8 cellular contexts compared by ENCODE assay signal in genomic region chr16:89217388-89218191, GRCh38. TPM values are rescaled to one million over a fixed set of nuclear protein-coding genes. Genes with fewer than 3 reads are reported as not detected.
DNase-seq lines count a peak whose midpoint lies in the region; ATAC-seq and TF ChIP-seq lines count a peak whose summit lies in the region.

Gene ZNF778, plus strand, starts transcription at chr16:89217703. Its CDS starts 3,425 bp downstream, at chr16:89221128.

- no peaks in the 10 kb centered on the region for H3K9me3 Mint-ChIP-seq in central memory CD8-positive, alpha-beta T cell

- peak within 1 kb of the TSS; percentile 94 for H3K4me3 Mint-ChIP-seq in central memory CD8-positive, alpha-beta T cell

- ATAC-seq in HG02943 (IDR thresholded peaks at IDR 0.05; ENCODE audit: low read depth, unreplicated experiment): peak; percentile 63
- peak; percentile 76 to 80 for ATAC-seq in activated CD4-positive, CD25-positive, alpha-beta regulatory T cell treated with anti-CD3 and anti-CD28 coated beads, Interleukin-2, amount 50 U/mL, for 24 hours
- peak; percentile 78 for ATAC-seq in central memory CD8-positive, alpha-beta T cell (replicated peaks; ENCODE audit: extremely low read depth, poor library complexity, severe bottlenecking)

- no peak for TF ChIP-seq CTCF in kidney epithelial cell (IDR thresholded peaks at IDR 0.05; ENCODE audit: insufficient read depth, low read length, poor library complexity, severe bottlenecking)

- H3K27ac Mint-ChIP-seq in central memory CD8-positive, alpha-beta T cell (ENCODE audit: low read depth): peak within 1 kb of the TSS; percentile 62

- H3K27me3 Mint-ChIP-seq in central memory CD8-positive, alpha-beta T cell: no peaks in the 10 kb centered on the region

- peaks cover 17% of the 10 kb centered on the region for H3K4me1 Mint-ChIP-seq in central memory CD8-positive, alpha-beta T cell

- H3K27me3 ChIP-seq in kidney epithelial cell (ENCODE audit: control insufficient read depth, insufficient read depth, low read length): no peaks in the 10 kb centered on the region

- H3K36me3 ChIP-seq in kidney epithelial cell (ENCODE audit: control insufficient read depth, insufficient read depth, low read length): peaks cover 2% of the 10 kb centered on the region

- DNase-seq in SIG-M5 treated with dmso at 0.1 percent for 504 hours (lab: John Stamatoyannopoulos, UW; ENCODE audit: unreplicated experiment) (peak; percentile 81), SIG-M5 (lab: John Stamatoyannopoulos, UW) (no peak), NCI-H2196 (lab: John Stamatoyannopoulos, UW; ENCODE audit: unreplicated experiment) (peak; percentile 46), kidney epithelial cell (ENCODE audit: low read depth) (no peak)
- DNase-seq in central memory CD8-positive, alpha-beta T cell (ENCODE audit: low spot score in 2 of 2): peak; percentile 63 to 64
- peak; percentile 61 to 65 for DNase-seq in stimulated activated CD4-positive, alpha-beta T cell treated with anti-CD3 and anti-CD28 coated beads, Interleukin-15, amount 100 ng/mL, for 1 hour (ENCODE audit: low read depth in 1 of 2, low spot score in 1 of 2)

- peaks cover 18% of the 10 kb centered on the region for H3K36me3 Mint-ChIP-seq in central memory CD8-positive, alpha-beta T cell (ENCODE audit: insufficient read depth)

- H3K4me3 ChIP-seq in kidney epithelial cell (ENCODE audit: low read depth, low read length): peak within 1 kb of the TSS; percentile 88

RNA-seq across cellular contexts. Expression of gene ZNF778, which starts in this region (rescaled TPM):
- total RNA-seq in kidney epithelial cell: 7.3 and 17.7 TPM in 2 replicates

Comparison
In these comparisons a context has a peak if more than half of its experiments do, and no peak if none do; other contexts are left out.
1. DNase-seq: peak in SIG-M5 treated with dmso at 0.1 percent for 504 hours (single experiment), NCI-H2196 (single experiment), central memory CD8-positive, alpha-beta T cell (2 of 2) and stimulated activated CD4-positive, alpha-beta T cell treated with anti-CD3 and anti-CD28 coated beads, Interleukin-15, amount 100 ng/mL, for 1 hour (2 of 2); none in SIG-M5 (single experiment) and kidney epithelial cell (single experiment).
2. Peak in every context shown above with its lines, with median percentiles within 50 percentile points of each other: ATAC-seq.